ENCODE assay signal across 8 cellular contexts in genomic region chr5:139746691-139747582, GRCh38. TPM values are rescaled to one million over a fixed set of nuclear protein-coding genes. Genes with fewer than 3 reads are reported as not detected.
A peak's percentile ranks its signal among the peaks of the same experiment; 100 is the strongest.
DNase-seq lines count a peak whose midpoint lies in the region; ATAC-seq and TF ChIP-seq lines count a peak whose summit lies in the region.

No MANE protein-coding gene starts in this region.

- CTCF ChIA-PET in AG04449 (lab: Yijun Ruan, JAX): interaction anchor here (1.2 to 4.7 kb wide), 7 partner anchors 8 to 114 kb away, joined by 3 to 45 read pairs (median 4); partner anchors contain the start of gene CXXC5

- ATAC-seq in GM19023 (IDR thresholded peaks at IDR 0.05; ENCODE audit: unreplicated experiment) (peak; percentile 47), naive B cell (ENCODE audit: low read depth in 2 of 2) (peak; percentile 75 to 79)
- ATAC-seq in stimulated activated naive CD8-positive, alpha-beta T cell treated with anti-CD3 and anti-CD28 coated beads, Interleukin-15, Interleukin-2, amounts not matched to agents 100 U/mL and 50 U/mL, for 24 hours: peak; percentile 73

- no peaks in the 10 kb centered on the region for H3K27me3 Mint-ChIP-seq in naive B cell

- H3K36me3 ChIP-seq in ectodermal cell (ENCODE audit: control insufficient read depth, insufficient read depth, low read length): no peaks in the 10 kb centered on the region

- POLR2A ChIA-PET in AG04449 (lab: Yijun Ruan, JAX): interaction anchor here (0.9 to 1.4 kb wide), 3 partner anchors 36 to 50 kb away, joined by 3 to 5 read pairs (median 4); no protein-coding TSS in a partner anchor

- no peaks in the 10 kb centered on the region for H3K36me3 Mint-ChIP-seq in naive B cell

- H3K4me1 ChIP-seq in ectodermal cell (ENCODE audit: control insufficient read depth, insufficient read depth, low read length): peaks cover 56% of the 10 kb centered on the region

- 0 to 1% methylated on average over 43 to 44 of the region's 44 CpGs for whole genome bisulfite sequencing in ectodermal cell, 2 experiments

- peak overlapping the region; percentile 55 for H3K27ac ChIP-seq in ectodermal cell (ENCODE audit: insufficient read depth, low read depth, low read length, poor library complexity, severe bottlenecking)

- H3K4me1 Mint-ChIP-seq in naive B cell: peaks cover 60 to 85% (median 84%) of the 10 kb centered on the region in 3 donors

- no peaks in the 10 kb centered on the region for H3K9me3 ChIP-seq in ectodermal cell (ENCODE audit: control insufficient read depth, low read length)

- peaks cover 70% of the 10 kb centered on the region for H3K27me3 ChIP-seq in ectodermal cell (ENCODE audit: control insufficient read depth, insufficient read depth, low read length, poor library complexity, severe bottlenecking)

- peak overlapping the region; percentile 83 to 100 (median 92) for H3K4me3 Mint-ChIP-seq in naive B cell

- H3K27ac Mint-ChIP-seq in naive B cell: peak overlapping the region; percentile 94 to 100 (median 99)

- H3K4me3 ChIP-seq in AG04449 (ENCODE audit: low read depth, low read length) (peak overlapping the region; percentile 40), ectodermal cell (ENCODE audit: insufficient read depth, low read depth, low read length) (peak overlapping the region; percentile 37)

- no peak for DNase-seq in AG04449 (ENCODE audit: low read depth, low spot score)
- DNase-seq in HK-2 (ENCODE audit: unreplicated experiment): peak; percentile 80
- peak; percentile 63 for DNase-seq in activated CD4-positive, alpha-beta T cell treated with anti-CD3 and anti-CD28 coated beads, Interleukin-2, amount 50 U/mL, for 1 hour
- peak; percentile 96 for DNase-seq in naive B cell
- DNase-seq in stimulated activated naive CD8-positive, alpha-beta T cell treated with anti-CD3 and anti-CD28 coated beads, Interleukin-15, Interleukin-2, amounts not matched to agents 100 U/mL and 50 U/mL, for 24 hours: peak; percentile 89
- no peak for DNase-seq in HUDEP-2 (lab: John Stamatoyannopoulos, UW; ENCODE audit: unreplicated experiment in 76 of 76)

- H3K9me3 Mint-ChIP-seq in naive B cell: no peaks in the 10 kb centered on the region

- no peak for TF ChIP-seq CTCF in AG04449 (IDR thresholded peaks at IDR 0.05; ENCODE audit: insufficient read depth, low read length, missing control alignments)

RNA-seq across cellular contexts. Expression of gene PSD2, which starts 48.7 kb away (rescaled TPM):
- 0.65 TPM for polyA plus RNA-seq in ectodermal cell (2013, experiment 1 of 4)
- 0.28 TPM for polyA plus RNA-seq in ectodermal cell (2013, experiment 2 of 4)
- 0.64 TPM for polyA plus RNA-seq in ectodermal cell (2013, experiment 3 of 4)
- 0.28 TPM for polyA plus RNA-seq in ectodermal cell (2013, experiment 4 of 4)
- not detected for polyA plus RNA-seq in naive B cell (ENCODE audit: low read depth in 6 of 6)

Comparison
In these comparisons a context has a peak if more than half of its experiments do, and no peak if none do; other contexts are left out.
1. DNase-seq: peak in HK-2 (single experiment), activated CD4-positive, alpha-beta T cell treated with anti-CD3 and anti-CD28 coated beads, Interleukin-2, amount 50 U/mL, for 1 hour (single experiment), naive B cell (single experiment) and stimulated activated naive CD8-positive, alpha-beta T cell treated with anti-CD3 and anti-CD28 coated beads, Interleukin-15, Interleukin-2, amounts not matched to agents 100 U/mL and 50 U/mL, for 24 hours (single experiment); none in AG04449 (single experiment) and HUDEP-2 (0 of 76).
2. Peak in every context shown above with its lines, with median percentiles within 50 percentile points of each other: ATAC-seq.